8 cellular contexts compared by ENCODE assay signal in genomic region chr2:127810637-127811396, GRCh38. TPM values are rescaled to one million over a fixed set of nuclear protein-coding genes. Genes with fewer than 3 reads are reported as not detected.
DNase-seq lines count a peak whose midpoint lies in the region; ATAC-seq lines count a peak whose summit lies in the region.

TSS of gene WDR33 (minus strand) at chr2:127811171. CDS start at chr2:127770981, 40,190 bp downstream.

- H2BK120ac ChIP-seq in mesenchymal stem cell (ENCODE audit: low read depth, low read length): peak within 1 kb of the TSS; percentile 2

- peak within 1 kb of the TSS in 1 of 2 experiments; percentile 59 for H3K23ac ChIP-seq in mesenchymal stem cell (ENCODE audit: low read length in 2 of 2)

- no peaks in the 10 kb centered on the region for H3K36me3 ChIP-seq in mesenchymal stem cell (ENCODE audit: control insufficient read depth in 1 of 2, insufficient read depth in 2 of 2, low read depth in 1 of 2, low read length in 2 of 2)

- peak within 1 kb of the TSS; percentile 98 for H2AFZ ChIP-seq in mesenchymal stem cell (ENCODE audit: low read depth, low read length)

- peaks cover 29% of the 10 kb centered on the region for H3K36me3 Mint-ChIP-seq in effector memory CD8-positive, alpha-beta T cell (ENCODE audit: insufficient read depth)

- peak within 1 kb of the TSS; percentile 98 for H3K9ac ChIP-seq in mesenchymal stem cell (ENCODE audit: low read length)

- under 1% methylated on average over 60 of the region's 61 CpGs for WGBS in mesenchymal stem cell

- H4K91ac ChIP-seq in mesenchymal stem cell (ENCODE audit: low read length): peak within 1 kb of the TSS; percentile 83

- ATAC-seq in GM19468 (IDR thresholded peaks at IDR 0.05; ENCODE audit: extremely low read depth, unreplicated experiment): peak; percentile 96
- ATAC-seq in effector memory CD8-positive, alpha-beta T cell (replicated peaks): peak; percentile 94

- peaks cover 3% of the 10 kb centered on the region for H3K79me1 ChIP-seq in mesenchymal stem cell (replicated peaks; ENCODE audit: low read length, poor library complexity, severe bottlenecking)

- H3K9me3 ChIP-seq in mesenchymal stem cell (ENCODE audit: control insufficient read depth, low read length): no peaks in the 10 kb centered on the region

- DNase-seq in COLO829 (ENCODE audit: low spot score) (peak; percentile 94), HS-5 (ENCODE audit: low read depth) (peak; percentile 42), mesenchymal stem cell (peak; percentile 86)
- peak; percentile 88 for DNase-seq in NK-92 treated with Interleukin-12 subunit alpha and Interleukin-12 subunit beta, amount 100 ng/mL, for 24 hours (lab: John Stamatoyannopoulos, UW)
- DNase-seq in activated CD8-positive, alpha-beta memory T cell treated with anti-CD3 and anti-CD28 coated beads for 24 hours: peak; percentile 96
- peak; percentile 90 to 91 (median 91) for DNase-seq in effector memory CD8-positive, alpha-beta T cell
- DNase-seq in stimulated activated CD8-positive, alpha-beta memory T cell treated with anti-CD3 and anti-CD28 coated beads, Interleukin-15, amount 100 ng/mL, for 1 hour (ENCODE audit: low read depth): peak; percentile 84

- no peak within 1 kb of the TSS for H2BK5ac ChIP-seq in mesenchymal stem cell (ENCODE audit: low read depth, low read length, poor library complexity, severe bottlenecking)

- H3K4me2 ChIP-seq in mesenchymal stem cell (ENCODE audit: low read length, poor library complexity, severe bottlenecking): peak within 1 kb of the TSS; percentile 82

- peak within 1 kb of the TSS; percentile 99 for H3K4me3 Mint-ChIP-seq in effector memory CD8-positive, alpha-beta T cell

- peak within 1 kb of the TSS; percentile 99 for H4K8ac ChIP-seq in mesenchymal stem cell (ENCODE audit: low read length)

- no peak within 1 kb of the TSS for H2AK5ac ChIP-seq in mesenchymal stem cell (ENCODE audit: low read length, severe bottlenecking)

- no peak within 1 kb of the TSS for H2BK15ac ChIP-seq in mesenchymal stem cell (ENCODE audit: low read depth, poor library complexity, severe bottlenecking)

- no peaks in the 10 kb centered on the region for H3K27me3 Mint-ChIP-seq in effector memory CD8-positive, alpha-beta T cell

- peak within 1 kb of the TSS in 1 of 2 experiments; percentile 31 for H2BK12ac ChIP-seq in mesenchymal stem cell (ENCODE audit: low read length in 2 of 2)

- no peaks in the 10 kb centered on the region for H3K9me3 Mint-ChIP-seq in effector memory CD8-positive, alpha-beta T cell

- peak within 1 kb of the TSS; percentile 91 to 96 for H3K4ac ChIP-seq in mesenchymal stem cell (ENCODE audit: low read depth in 1 of 2, low read length in 2 of 2)

- H3K18ac ChIP-seq in mesenchymal stem cell (ENCODE audit: low read depth in 1 of 2, low read length in 2 of 2): peak within 1 kb of the TSS; percentile 65 to 98

- H3K4me1 Mint-ChIP-seq in effector memory CD8-positive, alpha-beta T cell (ENCODE audit: low read depth in 2 of 2): peaks cover 31 to 40% of the 10 kb centered on the region in 2 donors

- H3K27ac ChIP-seq in mesenchymal stem cell (ENCODE audit: low read length, poor library complexity, severe bottlenecking): peak within 1 kb of the TSS; percentile 73

- H3K4me1 ChIP-seq in mesenchymal stem cell (ENCODE audit: control insufficient read depth, insufficient read depth, low read depth, low read length): peaks cover 9% of the 10 kb centered on the region

- H3K27ac Mint-ChIP-seq in effector memory CD8-positive, alpha-beta T cell: peak within 1 kb of the TSS; percentile 100

- peak within 1 kb of the TSS in 1 of 2 experiments; percentile 96 for H3K14ac ChIP-seq in mesenchymal stem cell (ENCODE audit: low read length in 2 of 2)

- H3K27me3 ChIP-seq in mesenchymal stem cell (ENCODE audit: control insufficient read depth in 1 of 2, insufficient read depth in 1 of 2, low read length in 2 of 2): no peaks in the 10 kb centered on the region

- H3K4me3 ChIP-seq in mesenchymal stem cell (ENCODE audit: insufficient read depth in 1 of 2, low read depth in 1 of 2, low read length in 2 of 2): peak within 1 kb of the TSS; percentile 86 to 100

RNA-seq across cellular contexts. Expression of gene WDR33, which starts in this region (rescaled TPM):
- polyA plus RNA-seq in mesenchymal stem cell (2013, experiment 1 of 2): 13.7 TPM
- polyA plus RNA-seq in mesenchymal stem cell (2013, experiment 2 of 2): 14.0 TPM

Comparison
In these comparisons a context has a peak if more than half of its experiments do, and no peak if none do; other contexts are left out.
1. Peak in every context shown above with its lines: DNase-seq, ATAC-seq, H3K4me3 ChIP-seq and H3K27ac ChIP-seq.
2. DNase-seq: peak in every context shown above with its lines; median percentile 96 in activated CD8-positive, alpha-beta memory T cell treated with anti-CD3 and anti-CD28 coated beads for 24 hours; 94 in COLO829; 91 in effector memory CD8-positive, alpha-beta T cell; 88 in NK-92 treated with Interleukin-12 subunit alpha and Interleukin-12 subunit beta, amount 100 ng/mL, for 24 hours; 86 in mesenchymal stem cell; 84 in stimulated activated CD8-positive, alpha-beta memory T cell treated with anti-CD3 and anti-CD28 coated beads, Interleukin-15, amount 100 ng/mL, for 1 hour; 42 in HS-5.